10 cellular contexts compared by ENCODE assay signal in genomic region chr22:32476804-32477203, GRCh38. TPM values are rescaled to one million over a fixed set of nuclear protein-coding genes. Genes with fewer than 3 reads are reported as not detected.
DNase-seq lines count a peak whose midpoint lies in the region; ATAC-seq, FAIRE-seq and TF ChIP-seq lines count a peak whose summit lies in the region.
"Had no signal": no experiment of that assay in that cellular context is flagged by ENCODE, and none has a peak within 500 bp of the region (broad histone marks: within the 10 kb centered on the region; RNA-seq: fewer than 3 reads in every experiment).

No MANE protein-coding gene starts in this region.

- no peaks in the 10 kb centered on the region for H3K9me3 ChIP-seq in kidney (ENCODE audit: control insufficient read depth in 1 of 2, low read length in 2 of 2)
- H3K9me3 ChIP-seq: body of pancreas had no signal

- intact Hi-C loops in activated CD4-positive, alpha-beta T cell treated with anti-CD3 and anti-CD28 coated beads for 36 hours (cut with DNase I, micrococcal nuclease): no loop called here
- intact Hi-C loops in kidney (cut with DNase I): no loop called here

- H3K27ac Mint-ChIP-seq in activated CD4-positive, alpha-beta T cell treated with anti-CD3 and anti-CD28 coated beads for 36 hours: no peak overlapping the region
- H3K27ac Mint-ChIP-seq in WTC11: no peak overlapping the region
- no peak overlapping the region for H3K27ac Mint-ChIP-seq in stimulated activated naive CD8-positive, alpha-beta T cell treated with anti-CD3 and anti-CD28 coated beads, Interleukin-15, amount 100 ng/mL, for 72 hours

- DNase-seq in activated CD4-positive, alpha-beta T cell treated with anti-CD3 and anti-CD28 coated beads for 36 hours: no peak
- no peak for DNase-seq in activated CD4-positive, alpha-beta T cell treated with anti-CD3 and anti-CD28 coated beads for 48 hours
- DNase-seq in WTC11 (ENCODE audit: low spot score) (no peak), kidney (no peak), 8988T (no peak), KBM-7 (no peak)
- no peak for DNase-seq in stimulated activated naive CD8-positive, alpha-beta T cell treated with anti-CD3 and anti-CD28 coated beads, Interleukin-15, amount 100 ng/mL, for 72 hours
- DNase-seq in effector CD4-positive, alpha-beta T cell: no peak
- DNase-seq: body of pancreas had no signal

- ATAC-seq in activated CD4-positive, alpha-beta T cell treated with anti-CD3 and anti-CD28 coated beads for 36 hours: no peak
- no peak for ATAC-seq in WTC11
- no peak for ATAC-seq in stimulated activated naive CD8-positive, alpha-beta T cell treated with anti-CD3 and anti-CD28 coated beads, Interleukin-15, amount 100 ng/mL, for 72 hours
- ATAC-seq: body of pancreas had no signal

- peaks cover 5 to 7% of the 10 kb centered on the region in 2 donors for H3K4me1 ChIP-seq in kidney (ENCODE audit: control insufficient read depth in 1 of 2, insufficient read depth in 1 of 2, low read depth in 1 of 2, low read length in 2 of 2)

- H3K27me3 Mint-ChIP-seq in activated CD4-positive, alpha-beta T cell treated with anti-CD3 and anti-CD28 coated beads for 36 hours: no peaks in the 10 kb centered on the region
- H3K27me3 Mint-ChIP-seq in WTC11 (ENCODE audit: low read depth): no peaks in the 10 kb centered on the region; the same call in 1 of the 2 replicates
- H3K27me3 Mint-ChIP-seq in stimulated activated naive CD8-positive, alpha-beta T cell treated with anti-CD3 and anti-CD28 coated beads, Interleukin-15, amount 100 ng/mL, for 72 hours: no peaks in the 10 kb centered on the region
- H3K27me3 Mint-ChIP-seq: memory B cell had no signal

- peak overlapping the region; percentile 90 for H3K4me3 Mint-ChIP-seq in activated CD4-positive, alpha-beta T cell treated with anti-CD3 and anti-CD28 coated beads for 36 hours
- H3K4me3 Mint-ChIP-seq in WTC11: 0 out of 2 replicates have a peak overlapping the region, but pooled peaks have one; percentile 5
- peak overlapping the region; percentile 94 for H3K4me3 Mint-ChIP-seq in stimulated activated naive CD8-positive, alpha-beta T cell treated with anti-CD3 and anti-CD28 coated beads, Interleukin-15, amount 100 ng/mL, for 72 hours

- H3K9ac ChIP-seq in kidney (ENCODE audit: low read length in 2 of 2): peak overlapping the region in 1 of 2 donors; percentile 92

- peaks cover 13% of the 10 kb centered on the region for H3K36me3 Mint-ChIP-seq in activated CD4-positive, alpha-beta T cell treated with anti-CD3 and anti-CD28 coated beads for 36 hours (ENCODE audit: low read depth)
- H3K36me3 Mint-ChIP-seq in WTC11: no peaks in the 10 kb centered on the region

- H3K36me3 ChIP-seq in kidney (ENCODE audit: control insufficient read depth in 1 of 2, insufficient read depth in 2 of 2, low read length in 2 of 2): no peaks in the 10 kb centered on the region

- CTCF ChIA-PET in activated CD4-positive, alpha-beta T cell treated with anti-CD3 and anti-CD28 coated beads for 36 hours (lab: Charles Lee): interaction anchor here (0.6 to 2.1 kb wide), 6 partner anchors 10 to 800 kb away, joined by 3 to 7 read pairs (median 3); no protein-coding TSS in a partner anchor
- CTCF ChIA-PET in WTC11 (lab: Charles Lee): interaction anchor here (0.9 to 1.9 kb wide), 4 partner anchors 9 to 320 kb away, joined by 3 to 4 read pairs (median 4); no protein-coding TSS in a partner anchor

- POLR2A ChIA-PET in activated CD4-positive, alpha-beta T cell treated with anti-CD3 and anti-CD28 coated beads for 36 hours (lab: Charles Lee): interaction anchor here (0.6 to 0.7 kb wide), 4 partner anchors 47 to 506 kb away, joined by 3 to 4 read pairs (median 3); partner anchors contain the start of gene RTCB
- POLR2A ChIA-PET in WTC11 (lab: Charles Lee): interaction anchor here (0.5 kb wide), 1 partner anchor 216 kb away, joined by 3 read pairs; no protein-coding TSS in a partner anchor

- peak overlapping the region; percentile 2 for H3K27ac ChIP-seq in kidney (ENCODE audit: low read depth in 2 of 2, low read length in 2 of 2)

- no peak for FAIRE-seq in kidney (lab: Jason Lieb, UNC)

- peaks cover 32% of the 10 kb centered on the region for H3K4me1 Mint-ChIP-seq in activated CD4-positive, alpha-beta T cell treated with anti-CD3 and anti-CD28 coated beads for 36 hours
- peaks cover 8% of the 10 kb centered on the region for H3K4me1 Mint-ChIP-seq in WTC11
- peaks cover 28% of the 10 kb centered on the region for H3K4me1 Mint-ChIP-seq in stimulated activated naive CD8-positive, alpha-beta T cell treated with anti-CD3 and anti-CD28 coated beads, Interleukin-15, amount 100 ng/mL, for 72 hours

- TF ChIP-seq CTCF in WTC11 (IDR thresholded peaks at IDR 0.05) (no peak), kidney (IDR thresholded peaks at IDR 0.05; ENCODE audit: borderline replicate concordance, extremely low read depth, insufficient read depth) (no peak)

- no peaks in the 10 kb centered on the region for H3K9me3 Mint-ChIP-seq in activated CD4-positive, alpha-beta T cell treated with anti-CD3 and anti-CD28 coated beads for 36 hours (ENCODE audit: low read depth)
- H3K9me3 Mint-ChIP-seq in WTC11: no peaks in the 10 kb centered on the region
- no peaks in the 10 kb centered on the region for H3K9me3 Mint-ChIP-seq in stimulated activated naive CD8-positive, alpha-beta T cell treated with anti-CD3 and anti-CD28 coated beads, Interleukin-15, amount 100 ng/mL, for 72 hours
- H3K9me3 Mint-ChIP-seq: memory B cell had no signal

- in situ Hi-C loops in KBM-7 (cut with MboI; ENCODE audit: low pct_unique_long_range_greater_than_20kb, low sequenced_read_pairs): no loop called here

- H3K4me3 ChIP-seq in kidney (ENCODE audit: low read length in 2 of 2): peak overlapping the region; percentile 81 to 93
- H3K4me3 ChIP-seq: body of pancreas had no signal

TF ChIP-seq in WTC11, 78 proteins besides CTCF, POLR2A, EP300 and RAD21 (continues in another document):
- TF ChIP-seq ATF2 (CRISPR knock-in tag; IDR thresholded peaks at IDR 0.05; ENCODE audit: borderline replicate concordance, low read depth) (no peak), AFF4 (CRISPR knock-in tag; IDR thresholded peaks at IDR 0.05; ENCODE audit: borderline replicate concordance) (no peak), NFYB (CRISPR knock-in tag; conservative IDR thresholded peaks at IDR 0.05; ENCODE audit: low read depth) (no peak), ZNF121 (CRISPR knock-in tag; IDR thresholded peaks at IDR 0.05) (no peak), ATF3 (CRISPR knock-in tag; conservative IDR thresholded peaks at IDR 0.05) (no peak), ZNF416 (CRISPR knock-in tag; IDR thresholded peaks at IDR 0.05) (no peak), NR2C2 (CRISPR knock-in tag; IDR thresholded peaks at IDR 0.05) (no peak)

RNA-seq across cellular contexts. Expression of gene FBXO7, which starts 2.2 kb away (rescaled TPM):
- 10 to 100 TPM; 81.3 to 85.6 TPM for total RNA-seq in activated CD4-positive, alpha-beta T cell treated with anti-CD3 and anti-CD28 coated beads for 36 hours
- total RNA-seq in WTC11 (2021): 59.4 to 64.0 TPM (median 60.7 TPM) in 3 replicates
- total RNA-seq in kidney: 91.0 TPM
- polyA plus RNA-seq in kidney (ENCODE audit: insufficient read depth, low read depth, low replicate concordance): 131 TPM

RNA-seq across cellular contexts. Expression of gene BPIFC, which starts 12.6 kb away (rescaled TPM):
- not detected for total RNA-seq in activated CD4-positive, alpha-beta T cell treated with anti-CD3 and anti-CD28 coated beads for 36 hours
- total RNA-seq in WTC11 (2021) (not detected in 3 replicates), kidney (not detected)
- polyA plus RNA-seq in kidney (ENCODE audit: insufficient read depth, low read depth, low replicate concordance): not detected
- total RNA-seq: body of pancreas had no signal

Comparison
In these comparisons a context has a peak if more than half of its experiments do, and no peak if none do; other contexts are left out.
1. H3K4me3 Mint-ChIP-seq: peak in every context shown above with its lines; median percentile 94 in stimulated activated naive CD8-positive, alpha-beta T cell treated with anti-CD3 and anti-CD28 coated beads, Interleukin-15, amount 100 ng/mL, for 72 hours; 90 in activated CD4-positive, alpha-beta T cell treated with anti-CD3 and anti-CD28 coated beads for 36 hours; 5 in WTC11.